In genomic region chr20:59940129-59940955, GRCh38 we compare ENCODE assay signal across 1 cellular context.
A peak's percentile ranks its signal among the peaks of the same experiment; 100 is the strongest.
TF ChIP-seq lines count a peak whose summit lies in the region.

Gene FAM217B (plus strand): TSS chr20:59940389. CDS start chr20:59943944, 3,555 bp downstream.
Gene PPP1R3D (minus strand): TSS chr20:59940305. CDS start chr20:59939931, 374 bp downstream.

TF ChIP-seq in GM12878, 131 proteins besides CTCF, POLR2A, EP300 and RAD21 (continued from another document and continues in another):
- TF ChIP-seq CEBPZ (IDR thresholded peaks at IDR 0.05; ENCODE audit: low read depth, low read length) (no peak), CHD4 (IDR thresholded peaks at IDR 0.05) (no peak), SUPT20H (IDR thresholded peaks at IDR 0.05; ENCODE audit: borderline replicate concordance, control insufficient read depth, low read depth, low read length) (no peak), ESRRA (IDR thresholded peaks at IDR 0.05; ENCODE audit: low read length) (no peak), NFIC (IDR thresholded peaks at IDR 0.05; ENCODE audit: low read depth, low read length) (no peak; the same call in 1 of the 2 replicates), SIX5 (IDR thresholded peaks at IDR 0.05; ENCODE audit: low read depth, low read length, severe bottlenecking) (no peak), FOS (IDR thresholded peaks at IDR 0.05; ENCODE audit: borderline replicate concordance, extremely low read depth, insufficient read length) (no peak), CUX1 (IDR thresholded peaks at IDR 0.05; ENCODE audit: insufficient replicate concordance, low read depth, low read length) (peak; percentile 59), ZNF687 (IDR thresholded peaks at IDR 0.05) (peak; percentile 98), WRNIP1 (IDR thresholded peaks at IDR 0.05; ENCODE audit: borderline replicate concordance, low read depth, low read length) (no peak), LARP7 (IDR thresholded peaks at IDR 0.05) (peak; percentile 67; the same call in 1 of the 2 replicates), BCL3 (IDR thresholded peaks at IDR 0.05; ENCODE audit: borderline replicate concordance, insufficient read depth, low read depth, low read length, poor library complexity, severe bottlenecking) (no peak), HDAC6 (IDR thresholded peaks at IDR 0.05; ENCODE audit: unreplicated experiment) (no peak), E2F4 (IDR thresholded peaks at IDR 0.05; ENCODE audit: low read depth, low read length) (no peak), USF2 (IDR thresholded peaks at IDR 0.05; ENCODE audit: borderline replicate concordance, low read depth, low read length) (peak; percentile 64), CBX3 (IDR thresholded peaks at IDR 0.05; ENCODE audit: borderline replicate concordance, low read depth) (no peak), SIN3A (IDR thresholded peaks at IDR 0.05; ENCODE audit: low read depth, low read length) (0 out of 2 replicates have a peak, but pooled peaks have one; percentile 33), HDAC2 (IDR thresholded peaks at IDR 0.05) (no peak; the same call in 1 of the 2 replicates), NFYA (IDR thresholded peaks at IDR 0.05; ENCODE audit: borderline replicate concordance, low read depth, low read length) (no peak), RELA (IDR thresholded peaks at IDR 0.05; ENCODE audit: borderline replicate concordance, partially characterized antibody) (peak; percentile 52), SMAD1 (IDR thresholded peaks at IDR 0.05; ENCODE audit: low read depth, partially characterized antibody) (no peak), NR2C1 (IDR thresholded peaks at IDR 0.05) (no peak), MAX (IDR thresholded peaks at IDR 0.05; ENCODE audit: low read depth, low read length) (peak; percentile 51; the same call in 1 of the 2 replicates), SKIL (IDR thresholded peaks at IDR 0.05; ENCODE audit: low read depth, poor library complexity, severe bottlenecking) (no peak), MEF2B (IDR thresholded peaks at IDR 0.05; ENCODE audit: partially characterized antibody, poor library complexity, severe bottlenecking) (peak; percentile 86), JUND (IDR thresholded peaks at IDR 0.05; ENCODE audit: low read depth, low read length) (no peak), STAT1 (conservative IDR thresholded peaks at IDR 0.05) (no peak), NBN (IDR thresholded peaks at IDR 0.05) (peak; percentile 83), ZSCAN29 (IDR thresholded peaks at IDR 0.05) (no peak), ZNF24 (IDR thresholded peaks at IDR 0.05) (no peak), GABPA (IDR thresholded peaks at IDR 0.05; ENCODE audit: low read depth) (no peak), PAX8 (IDR thresholded peaks at IDR 0.05) (no peak), CREB1 (IDR thresholded peaks at IDR 0.05; ENCODE audit: low read depth) (peak; percentile 69), REST (IDR thresholded peaks at IDR 0.05; ENCODE audit: low read depth, low read length) (no peak), HDGF (IDR thresholded peaks at IDR 0.05) (no peak), RBBP5 (conservative IDR thresholded peaks at IDR 0.05) (no peak), TCF12 (IDR thresholded peaks at IDR 0.05; ENCODE audit: low read depth, low read length) (0 out of 2 replicates have a peak, but pooled peaks have one; percentile 7)
